ENCODE assay signal across 19 cellular contexts in genomic region chr18:13258792-13259385, GRCh38. TPM values are rescaled to one million over a fixed set of nuclear protein-coding genes. Genes with fewer than 3 reads are reported as not detected.
DNase-seq lines count a peak whose midpoint lies in the region; ATAC-seq, FAIRE-seq and TF ChIP-seq lines count a peak whose summit lies in the region.
"Had no signal": no experiment of that assay in that cellular context is flagged by ENCODE, and none has a peak within 500 bp of the region (broad histone marks: within the 10 kb centered on the region; RNA-seq: fewer than 3 reads in every experiment).

No MANE protein-coding gene starts in this region.

- H3K4me1 ChIP-seq in right atrium auricular region (peaks cover 0 to 56% of the 10 kb centered on the region in 2 donors), esophagus muscularis mucosa (peaks cover 50 to 62% (median 59%) of the 10 kb centered on the region in 4 donors)

- FAIRE-seq in urothelium cell line (lab: Jason Lieb, UNC): peak; percentile 90
- FAIRE-seq: H1 had no signal

- no peak overlapping the region for H3K27ac ChIP-seq in right atrium auricular region
- peak overlapping the region; percentile 77 to 85 (median 84) for H3K27ac ChIP-seq in esophagus muscularis mucosa (replicated peaks in 1 of 4)

- WGBS in esophagus muscularis mucosa: 50% methylated on average over 6 of the region's 6 CpGs

- intact Hi-C loops in Right ventricle myocardium inferior (cut with DNase I) (no loop called here), esophagus muscularis mucosa (cut with DNase I) (loop anchor here (5.0 kb wide), 1 partner anchor 37 kb away; no protein-coding TSS in a partner anchor)

- TF ChIP-seq POLR2A in esophagus muscularis mucosa (IDR thresholded peaks at IDR 0.05; ENCODE audit: low read depth): no peak

- no peak for TF ChIP-seq CTCF in right atrium auricular region (IDR thresholded peaks at IDR 0.05)
- TF ChIP-seq CTCF in esophagus muscularis mucosa (IDR thresholded peaks at IDR 0.05): no peak

- H3K27me3 ChIP-seq in right atrium auricular region (no peaks in the 10 kb centered on the region), esophagus muscularis mucosa (no peaks in the 10 kb centered on the region)

- H3K36me3 ChIP-seq in right atrium auricular region (no peaks in the 10 kb centered on the region), esophagus muscularis mucosa (peaks cover 0 to 4% (median 2%) of the 10 kb centered on the region in 4 donors)

- no peak overlapping the region for H3K4me3 ChIP-seq in right atrium auricular region
- no peak overlapping the region for H3K4me3 ChIP-seq in esophagus muscularis mucosa

- no peak for DNase-seq in Right ventricle myocardium inferior (ENCODE audit: missing footprints)
- no peak for DNase-seq in right atrium auricular region (ENCODE audit: low spot score)
- no peak for DNase-seq in esophagus muscularis mucosa (ENCODE audit: extremely low spot score)
- peak; percentile 17 for DNase-seq in midbrain (lab: John Stamatoyannopoulos, UW)
- DNase-seq in urothelium cell line (ENCODE audit: low spot score): no peak
- DNase-seq: activated CD4-positive, alpha-beta T cell treated with anti-CD3 and anti-CD28 coated beads, Interleukin-2, amount 50 U/mL, for 1 hour; CD4-positive, alpha-beta memory T cell; DND-41; erythroblast; KBM-7; NCI-H1092; NCI-H2029 treated with DMSO at 0.1 percent for 48 hours; NCI-H510A; nephron progenitor cell; stimulated activated naive B cell treated with anti-CD40 and anti-IgM and Interleukin-4, amounts not matched to agents 10 μg/mL and 1 μg/mL and 100 μg/mL, for 72 hours had no signal

- peak; percentile 42 for TF ChIP-seq EP300 in esophagus muscularis mucosa (IDR thresholded peaks at IDR 0.05)

- ATAC-seq in Right ventricle myocardium inferior (peak; percentile 40), GM18870 (IDR thresholded peaks at IDR 0.05; ENCODE audit: unreplicated experiment) (no peak), HG02938 (IDR thresholded peaks at IDR 0.05; ENCODE audit: unreplicated experiment) (no peak), HG02840 (IDR thresholded peaks at IDR 0.05; ENCODE audit: low FRiP score, unreplicated experiment) (no peak)
- ATAC-seq: stimulated activated naive B cell treated with anti-CD40 and anti-IgM and Interleukin-4, amounts not matched to agents 10 μg/mL and 1 μg/mL and 100 μg/mL, for 72 hours had no signal

- no peaks in the 10 kb centered on the region for H3K9me3 ChIP-seq in right atrium auricular region
- no peaks in the 10 kb centered on the region for H3K9me3 ChIP-seq in esophagus muscularis mucosa

RNA-seq across cellular contexts. Expression of gene LDLRAD4, which starts 40.3 kb away (rescaled TPM):
- total RNA-seq in Right ventricle myocardium inferior (29.6 TPM), right atrium auricular region (10 to 100 TPM; 33.1 to 41.2 TPM), esophagus muscularis mucosa (10 to 100 TPM; 20.4 to 40.4 (median 35.3) TPM)

Comparison
In these comparisons a context has a peak if more than half of its experiments do, and no peak if none do; other contexts are left out.
1. H3K27ac ChIP-seq: peak in esophagus muscularis mucosa (4 of 4); none in right atrium auricular region (0 of 2).